In the genomic region with DNA sequence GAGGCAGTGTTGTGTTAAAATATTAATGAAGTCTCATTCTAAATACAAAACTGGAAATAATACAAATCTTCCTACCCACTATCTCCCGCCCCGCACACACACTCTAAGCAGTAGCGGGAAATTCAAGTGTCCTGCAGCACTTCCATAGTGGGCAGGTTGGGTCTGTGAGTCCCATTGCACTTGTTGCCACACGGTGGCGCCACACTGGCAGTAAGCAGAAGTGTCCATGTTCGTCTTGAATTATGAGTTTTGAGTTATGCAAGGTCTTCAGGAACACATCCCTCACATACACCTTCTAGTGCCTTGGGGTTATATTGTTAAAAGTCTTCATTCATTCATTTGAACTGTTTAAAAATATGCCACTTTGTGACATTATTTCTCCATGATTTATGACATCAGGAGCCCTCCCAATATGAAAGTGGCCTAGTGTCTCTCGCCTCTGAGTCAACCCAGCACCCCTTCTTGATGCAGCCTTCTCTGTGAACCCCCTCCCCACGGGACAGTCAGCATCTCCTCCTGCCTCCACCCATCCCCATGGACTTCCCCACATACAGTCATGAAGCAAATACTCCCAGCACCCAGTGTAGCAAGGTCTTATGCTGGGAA, we compare ENCODE assay signal across 7 cellular contexts. TPM values are rescaled to one million over a fixed set of nuclear protein-coding genes. Genes with fewer than 3 reads are reported as not detected.
DNase-seq lines count a peak whose midpoint lies in the region; ATAC-seq and TF ChIP-seq lines count a peak whose summit lies in the region.

No MANE protein-coding gene starts in this region.

- CTCF ChIA-PET in activated B cell treated with CpG ODN at 0.5 μM for 24 hours (lab: Charles Lee), result interaction anchor here (1.7 kb wide), 1 partner anchor 9 kb away, joined by 6 read pairs; no protein-coding TSS in a partner anchor

- TF ChIP-seq CTCF in GM12874 (IDR thresholded peaks at IDR 0.05; ENCODE audit: insufficient read depth, low read depth, low read length), result peak; percentile 84
- peak; percentile 91 for TF ChIP-seq CTCF in LNCAP (IDR thresholded peaks at IDR 0.05)
- peak; percentile 28 for TF ChIP-seq CTCF in activated B cell treated with CpG ODN at 0.5 μM for 24 hours (IDR thresholded peaks at IDR 0.05)
- TF ChIP-seq CTCF in chondrocyte (IDR thresholded peaks at IDR 0.05), result peak; percentile 80

- H3K27me3 Mint-ChIP-seq in activated B cell treated with CpG ODN at 0.5 μM for 24 hours (peaks cover 59% of the 10 kb centered on the region), chondrocyte (ENCODE audit: low read depth) (peaks cover 32% of the 10 kb centered on the region)
- H3K27me3 Mint-ChIP-seq in stimulated activated memory B cell treated with anti-CD40 and anti-IgM and Interleukin-4, amounts not matched to agents 10 μg/mL and 1 μg/mL and 100 μg/mL, for 72 hours, result peaks cover 76% of the 10 kb centered on the region

- POLR2A ChIA-PET in activated B cell treated with CpG ODN at 0.5 μM for 24 hours (lab: Charles Lee), result no interaction called here

- DNase-seq in activated B cell treated with CpG ODN at 0.5 μM for 24 hours (no peak), chondrocyte (ENCODE audit: low spot score) (no peak), lung microvascular endothelial cell (ENCODE audit: low read depth in 2 of 2) (peak; percentile 74 to 80)

- peak; percentile 56 for ATAC-seq in activated B cell treated with CpG ODN at 0.5 μM for 24 hours (ENCODE audit: low read depth)
- peak; percentile 62 for ATAC-seq in stimulated activated memory B cell treated with anti-CD40 and anti-IgM and Interleukin-4, amounts not matched to agents 10 μg/mL and 1 μg/mL and 100 μg/mL, for 72 hours
- no peak for ATAC-seq in HG03469 (IDR thresholded peaks at IDR 0.05; ENCODE audit: unreplicated experiment)

- H3K4me1 Mint-ChIP-seq in activated B cell treated with CpG ODN at 0.5 μM for 24 hours, result no peaks in the 10 kb centered on the region
- H3K4me1 Mint-ChIP-seq in chondrocyte (ENCODE audit: low read depth), result no peaks in the 10 kb centered on the region
- H3K4me1 Mint-ChIP-seq in stimulated activated memory B cell treated with anti-CD40 and anti-IgM and Interleukin-4, amounts not matched to agents 10 μg/mL and 1 μg/mL and 100 μg/mL, for 72 hours, result no peaks in the 10 kb centered on the region

- no peak overlapping the region for H3K27ac Mint-ChIP-seq in activated B cell treated with CpG ODN at 0.5 μM for 24 hours
- no peak overlapping the region for H3K27ac Mint-ChIP-seq in chondrocyte (ENCODE audit: unreplicated experiment)
- H3K27ac Mint-ChIP-seq in stimulated activated memory B cell treated with anti-CD40 and anti-IgM and Interleukin-4, amounts not matched to agents 10 μg/mL and 1 μg/mL and 100 μg/mL, for 72 hours, result no peak overlapping the region

- H3K4me3 Mint-ChIP-seq in activated B cell treated with CpG ODN at 0.5 μM for 24 hours (no peak overlapping the region), chondrocyte (ENCODE audit: unreplicated experiment) (no peak overlapping the region)
- no peak overlapping the region for H3K4me3 Mint-ChIP-seq in stimulated activated memory B cell treated with anti-CD40 and anti-IgM and Interleukin-4, amounts not matched to agents 10 μg/mL and 1 μg/mL and 100 μg/mL, for 72 hours

- intact Hi-C loops in activated B cell treated with CpG ODN at 0.5 μM for 24 hours (cut with micrococcal nuclease), result loop anchor here (1.0 kb wide), 2 partner anchors 147 to 287 kb away; no protein-coding TSS in a partner anchor

- no peaks in the 10 kb centered on the region for H3K9me3 Mint-ChIP-seq in activated B cell treated with CpG ODN at 0.5 μM for 24 hours
- H3K9me3 Mint-ChIP-seq in chondrocyte (ENCODE audit: low read depth), result no peaks in the 10 kb centered on the region
- no peaks in the 10 kb centered on the region for H3K9me3 Mint-ChIP-seq in stimulated activated memory B cell treated with anti-CD40 and anti-IgM and Interleukin-4, amounts not matched to agents 10 μg/mL and 1 μg/mL and 100 μg/mL, for 72 hours

- H3K36me3 Mint-ChIP-seq in activated B cell treated with CpG ODN at 0.5 μM for 24 hours (ENCODE audit: low read depth) (no peaks in the 10 kb centered on the region), chondrocyte (ENCODE audit: low read depth) (peaks cover 1% of the 10 kb centered on the region)
- no peaks in the 10 kb centered on the region for H3K36me3 Mint-ChIP-seq in stimulated activated memory B cell treated with anti-CD40 and anti-IgM and Interleukin-4, amounts not matched to agents 10 μg/mL and 1 μg/mL and 100 μg/mL, for 72 hours

RNA-seq across cellular contexts. Expression of gene CCDC174, which starts 17.6 kb away (rescaled TPM):
- total RNA-seq in activated B cell treated with CpG ODN at 0.5 μM for 24 hours, result 30.2 and 32.4 TPM in 2 replicates
- 15.4 to 18.6 TPM (median 17.2 TPM) in 3 replicates for total RNA-seq in chondrocyte
- 3.7 and 5.4 TPM in 2 replicates for total RNA-seq in lung microvascular endothelial cell

RNA-seq across cellular contexts. Expression of gene C3orf20, which starts 41.0 kb away (rescaled TPM):
- total RNA-seq in activated B cell treated with CpG ODN at 0.5 μM for 24 hours (0.16 and 0.17 TPM in 2 replicates), chondrocyte (not detected in 3 replicates), lung microvascular endothelial cell (under 0.01 TPM in 1 of 2 replicates, not detected in the other)

Comparison
In these comparisons a context has a peak if more than half of its experiments do, and no peak if none do; other contexts are left out.
1. CTCF ChIP-seq: peak in every context shown above with its lines; median percentile 91 in LNCAP; 84 in GM12874; 80 in chondrocyte; 28 in activated B cell treated with CpG ODN at 0.5 μM for 24 hours.
2. DNase-seq: peak in lung microvascular endothelial cell (2 of 2); none in activated B cell treated with CpG ODN at 0.5 μM for 24 hours (single experiment) and chondrocyte (single experiment).